Comparison of ENCODE assay signal across 8 cellular contexts in the genomic region with DNA sequence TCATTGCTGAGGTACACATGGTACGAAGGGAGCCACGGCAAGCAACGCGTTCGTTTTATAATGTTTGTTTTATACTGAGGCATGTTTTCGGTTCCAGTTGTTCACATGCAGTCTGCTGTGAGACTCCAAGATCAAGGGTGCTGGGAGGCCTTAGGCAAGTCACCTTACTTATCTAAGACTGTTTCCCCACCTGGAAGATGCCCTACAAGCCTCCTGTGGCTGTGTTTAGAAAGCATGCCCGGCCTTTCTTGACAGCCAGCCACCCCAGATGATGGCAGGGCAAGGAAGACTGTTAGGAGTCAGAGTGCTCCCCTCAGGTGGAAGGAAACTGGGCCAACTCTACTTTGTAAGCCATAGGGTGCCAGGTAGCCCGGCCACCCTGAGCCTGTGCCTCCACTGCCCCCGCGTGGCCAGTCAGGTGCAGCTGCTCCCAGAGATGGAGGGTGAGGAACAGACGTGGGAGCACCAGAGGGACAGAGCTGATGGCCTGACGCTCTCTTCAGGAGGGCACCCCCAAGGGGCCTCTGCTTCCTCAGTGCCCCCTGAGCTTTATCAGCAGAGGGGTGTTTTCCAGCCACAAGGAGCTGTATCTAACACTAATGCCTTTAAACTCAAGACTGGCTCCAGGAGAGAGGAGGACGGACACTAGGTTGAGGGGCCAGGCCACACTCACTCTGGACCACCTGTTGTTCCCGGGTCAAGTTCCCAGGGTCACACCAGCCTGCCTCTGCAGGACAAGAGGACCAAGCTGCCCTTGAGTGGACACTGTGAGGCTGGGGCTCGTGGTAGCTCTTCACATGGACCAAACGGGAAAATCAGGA. TPM values are rescaled to one million over a fixed set of nuclear protein-coding genes. Genes with fewer than 3 reads are reported as not detected.
DNase-seq lines count a peak whose midpoint lies in the region; FAIRE-seq and TF ChIP-seq lines count a peak whose summit lies in the region.

No MANE protein-coding gene starts in this region.

- no peak overlapping the region for H3K4me3 Mint-ChIP-seq in activated naive CD8-positive, alpha-beta T cell treated with anti-CD3 and anti-CD28 coated beads for 36 hours

- no peaks in the 10 kb centered on the region for H3K9me3 Mint-ChIP-seq in activated naive CD8-positive, alpha-beta T cell treated with anti-CD3 and anti-CD28 coated beads for 36 hours

- FAIRE-seq in D721Med (lab: Jason Lieb, UNC) (no peak), HTR-8/SVneo (lab: Jason Lieb, UNC) (peak; percentile 70), small intestine (lab: Jason Lieb, UNC) (no peak)

- peaks cover 65% of the 10 kb centered on the region for H3K4me1 ChIP-seq in left ventricle myocardium inferior
- H3K4me1 ChIP-seq in small intestine (ENCODE audit: control insufficient read depth in 2 of 2, insufficient read depth in 1 of 2, low read depth in 1 of 2, low read length in 1 of 2) = peaks cover 1 to 3% of the 10 kb centered on the region in 2 donors

- H3K9me3 ChIP-seq in left ventricle myocardium inferior (replicated peaks) = no peaks in the 10 kb centered on the region
- no peaks in the 10 kb centered on the region for H3K9me3 ChIP-seq in small intestine (ENCODE audit: control insufficient read depth, low read depth)

- H3K27me3 Mint-ChIP-seq in activated naive CD8-positive, alpha-beta T cell treated with anti-CD3 and anti-CD28 coated beads for 36 hours = no peaks in the 10 kb centered on the region

- H3K27ac Mint-ChIP-seq in activated naive CD8-positive, alpha-beta T cell treated with anti-CD3 and anti-CD28 coated beads for 36 hours = peak overlapping the region; percentile 39

- H3K36me3 Mint-ChIP-seq in activated naive CD8-positive, alpha-beta T cell treated with anti-CD3 and anti-CD28 coated beads for 36 hours = peaks cover 25% of the 10 kb centered on the region

- H3K27ac ChIP-seq in left ventricle myocardium inferior (replicated peaks) = peak overlapping the region; percentile 89
- peak overlapping the region in 1 of 2 donors; percentile 78 for H3K27ac ChIP-seq in small intestine (ENCODE audit: low read depth in 1 of 2, low read length in 1 of 2)

- H3K27me3 ChIP-seq in left ventricle myocardium inferior (ENCODE audit: low read depth) (no peaks in the 10 kb centered on the region), small intestine (ENCODE audit: control insufficient read depth in 2 of 2, insufficient read depth in 2 of 2, low read length in 2 of 2) (no peaks in the 10 kb centered on the region)

- H3K4me3 ChIP-seq in left ventricle myocardium inferior (no peak overlapping the region), small intestine (ENCODE audit: low read depth in 1 of 2, low read length in 2 of 2) (no peak overlapping the region)

- WGBS in small intestine, 3 donors = 30 to 51% (median 37%) methylated on average over 16 of the region's 16 CpGs

- DNase-seq in D721Med (ENCODE audit: insufficient read length, low spot score) (peak; percentile 83), HTR-8/SVneo (ENCODE audit: insufficient read length, low spot score) (peak; percentile 57), SKM-1 treated with dmso at 0.1 percent for 144 hours (lab: John Stamatoyannopoulos, UW; ENCODE audit: unreplicated experiment) (peak; percentile 51), left ventricle myocardium inferior (peak; percentile 64), small intestine (peak; percentile 90), NCI-H2081 treated with DMSO at 0.1 percent for 48 hours (lab: John Stamatoyannopoulos, UW) (no peak), NCI-H446 (lab: John Stamatoyannopoulos, UW) (no peak)
- peak; percentile 70 for DNase-seq in activated naive CD8-positive, alpha-beta T cell treated with anti-CD3 and anti-CD28 coated beads for 36 hours

- intact Hi-C loops in left ventricle myocardium inferior (cut with micrococcal nuclease) = no loop called here

- peaks cover 29% of the 10 kb centered on the region for H3K4me1 Mint-ChIP-seq in activated naive CD8-positive, alpha-beta T cell treated with anti-CD3 and anti-CD28 coated beads for 36 hours

- H3K36me3 ChIP-seq in left ventricle myocardium inferior (peaks cover 32% of the 10 kb centered on the region), small intestine (ENCODE audit: control insufficient read depth in 2 of 2, insufficient read depth in 2 of 2, low read length in 2 of 2) (peaks cover 16 to 24% of the 10 kb centered on the region in 2 donors)

- TF ChIP-seq CTCF in D721Med (IDR thresholded peaks at IDR 0.05; ENCODE audit: insufficient read depth, missing control alignments) (peak; percentile 91), left ventricle myocardium inferior (IDR thresholded peaks at IDR 0.05; ENCODE audit: borderline replicate concordance) (peak; percentile 89)

RNA-seq across cellular contexts. Expression of gene NAT9, which starts 5.4 kb away (rescaled TPM):
- 10 to 100 TPM; 39.9 to 41.6 TPM for total RNA-seq in activated naive CD8-positive, alpha-beta T cell treated with anti-CD3 and anti-CD28 coated beads for 36 hours
- total RNA-seq in left ventricle myocardium inferior = 18.6 TPM
- 10 to 100 TPM; 12.4 to 28.3 (median 16.3) TPM for polyA plus RNA-seq in small intestine

RNA-seq across cellular contexts. Expression of gene NHERF1, which starts 22.3 kb away (rescaled TPM):
- 100 to 1,000 TPM; 124 to 127 TPM for total RNA-seq in activated naive CD8-positive, alpha-beta T cell treated with anti-CD3 and anti-CD28 coated beads for 36 hours
- total RNA-seq in left ventricle myocardium inferior = 11.3 TPM
- polyA plus RNA-seq in small intestine = 100 to 1,000 TPM; 231 to 592 (median 569) TPM

RNA-seq across cellular contexts. Expression of gene RAB37, which starts 33.7 kb away (rescaled TPM):
- 1 to 10 TPM; 1.8 TPM for total RNA-seq in activated naive CD8-positive, alpha-beta T cell treated with anti-CD3 and anti-CD28 coated beads for 36 hours
- total RNA-seq in left ventricle myocardium inferior = 1.9 TPM
- polyA plus RNA-seq in small intestine = 1 to 10 TPM; 1.8 to 4.5 (median 3.8) TPM

RNA-seq across cellular contexts. Expression of gene CD300LF, which starts 58.0 kb away (rescaled TPM):
- not detected for total RNA-seq in activated naive CD8-positive, alpha-beta T cell treated with anti-CD3 and anti-CD28 coated beads for 36 hours
- total RNA-seq in left ventricle myocardium inferior = 0.55 TPM
- polyA plus RNA-seq in small intestine = 1 to 10 TPM; 1.6 to 5.7 (median 2.3) TPM

Comparison
In these comparisons a context has a peak if more than half of its experiments do, and no peak if none do; other contexts are left out.
1. DNase-seq: peak in D721Med (single experiment), HTR-8/SVneo (single experiment), SKM-1 treated with dmso at 0.1 percent for 144 hours (single experiment), activated naive CD8-positive, alpha-beta T cell treated with anti-CD3 and anti-CD28 coated beads for 36 hours (single experiment), left ventricle myocardium inferior (single experiment) and small intestine (single experiment); none in NCI-H2081 treated with DMSO at 0.1 percent for 48 hours (single experiment) and NCI-H446 (0 of 2).
2. RNA of gene NHERF1, which starts 22.3 kb away (total RNA-seq): 124 to 127 TPM in activated naive CD8-positive, alpha-beta T cell treated with anti-CD3 and anti-CD28 coated beads for 36 hours; 11.3 TPM in left ventricle myocardium inferior (single experiment); every median in the first group is over 10 times any median in the second.